ENCODE assay signal across 8 cellular contexts in genomic region chr2:229714736-229715541, GRCh38. TPM values are rescaled to one million over a fixed set of nuclear protein-coding genes. Genes with fewer than 3 reads are reported as not detected.
DNase-seq lines count a peak whose midpoint lies in the region; ATAC-seq and TF ChIP-seq lines count a peak whose summit lies in the region.

No MANE protein-coding gene starts in this region.

- CTCF ChIA-PET in HEK293T (lab: Yijun Ruan, JAX): no interaction called here

- peaks cover 22% of the 10 kb centered on the region for H3K27me3 ChIP-seq in fibroblast of lung (ENCODE audit: control insufficient read depth, insufficient read depth, low read length)

- H3K9me3 ChIP-seq in fibroblast of lung (ENCODE audit: control insufficient read depth, insufficient read depth, low read depth, low read length): no peaks in the 10 kb centered on the region

- H3K36me3 ChIP-seq in fibroblast of lung (ENCODE audit: control insufficient read depth, insufficient read depth, low read length): no peaks in the 10 kb centered on the region

- H3K4me1 ChIP-seq in fibroblast of lung (ENCODE audit: control insufficient read depth, extremely low read depth, insufficient read depth, low read length): no peaks in the 10 kb centered on the region

- H3K79me2 ChIP-seq in fibroblast of lung (ENCODE audit: control insufficient read depth, insufficient read depth, low read length): no peaks in the 10 kb centered on the region

- H3K9me3 Mint-ChIP-seq in activated T-cell treated with anti-CD3 and anti-CD28 coated beads, Interleukin-2, amount 50 U/mL, for 24 hours: peaks cover 2% of the 10 kb centered on the region
- H3K9me3 Mint-ChIP-seq in naive thymus-derived CD8-positive, alpha-beta T cell: peaks cover 0 to 23% (median 5%) of the 10 kb centered on the region in 9 donors
- H3K9me3 Mint-ChIP-seq in type B pancreatic cell: peaks cover 6% of the 10 kb centered on the region

- peak overlapping the region; percentile 93 for H3K4me2 ChIP-seq in fibroblast of lung (ENCODE audit: extremely low read depth, insufficient read depth, low read length)

- no peak overlapping the region for H3K27ac ChIP-seq in fibroblast of lung (ENCODE audit: insufficient read depth, low read length)

- POLR2A ChIA-PET in HEK293T (lab: Yijun Ruan, JAX): no interaction called here
- POLR2A ChIA-PET in naive thymus-derived CD8-positive, alpha-beta T cell (lab: Charles Lee): no interaction called here

- H3K9ac ChIP-seq in fibroblast of lung (ENCODE audit: insufficient read depth, low read length): no peak overlapping the region

- DNase-seq in NCI-H2227 (lab: John Stamatoyannopoulos, UW; ENCODE audit: unreplicated experiment) (peak; percentile 40), NCI-H2227 treated with DMSO at 0.1 percent for 48 hours (lab: John Stamatoyannopoulos, UW) (no peak), HEK293T (ENCODE audit: extremely low spot score) (peak; percentile 55), NCI-H1105 (lab: John Stamatoyannopoulos, UW) (peak; percentile 41), fibroblast of lung (ENCODE audit: low read depth in 2 of 2) (peak; percentile 66 to 72), type B pancreatic cell (ENCODE audit: extremely low spot score, unreplicated experiment) (peak; percentile 77)
- peak; percentile 57 for DNase-seq in activated T-cell treated with anti-CD3 and anti-CD28 coated beads, Interleukin-2, amount 50 U/mL, for 24 hours
- DNase-seq in naive thymus-derived CD8-positive, alpha-beta T cell: peak in 6 of 10 donors; percentile 5 to 19 (median 14)

- H3K27me3 Mint-ChIP-seq in activated T-cell treated with anti-CD3 and anti-CD28 coated beads, Interleukin-2, amount 50 U/mL, for 24 hours: peaks cover 83% of the 10 kb centered on the region
- H3K27me3 Mint-ChIP-seq in naive thymus-derived CD8-positive, alpha-beta T cell: peaks cover 48 to 78% (median 67%) of the 10 kb centered on the region in 5 donors
- H3K27me3 Mint-ChIP-seq in type B pancreatic cell: peaks cover 81% of the 10 kb centered on the region

- peak; percentile 51 to 52 for ATAC-seq in naive thymus-derived CD8-positive, alpha-beta T cell

- H2AFZ ChIP-seq in fibroblast of lung (ENCODE audit: low read length): no peak overlapping the region

- H3K4me3 Mint-ChIP-seq in activated T-cell treated with anti-CD3 and anti-CD28 coated beads, Interleukin-2, amount 50 U/mL, for 24 hours: peak overlapping the region; percentile 53
- peak overlapping the region; percentile 30 to 83 (median 63) for H3K4me3 Mint-ChIP-seq in naive thymus-derived CD8-positive, alpha-beta T cell
- H3K4me3 Mint-ChIP-seq in type B pancreatic cell: peak overlapping the region; percentile 72

- H3K27ac Mint-ChIP-seq in activated T-cell treated with anti-CD3 and anti-CD28 coated beads, Interleukin-2, amount 50 U/mL, for 24 hours: no peak overlapping the region
- H3K27ac Mint-ChIP-seq in naive thymus-derived CD8-positive, alpha-beta T cell: no peak overlapping the region
- no peak overlapping the region for H3K27ac Mint-ChIP-seq in type B pancreatic cell

- H3K4me1 Mint-ChIP-seq in activated T-cell treated with anti-CD3 and anti-CD28 coated beads, Interleukin-2, amount 50 U/mL, for 24 hours (ENCODE audit: low read depth): peaks cover 15% of the 10 kb centered on the region
- H3K4me1 Mint-ChIP-seq in naive thymus-derived CD8-positive, alpha-beta T cell: peaks cover 5 to 15% (median 14%) of the 10 kb centered on the region in 4 donors
- no peaks in the 10 kb centered on the region for H3K4me1 Mint-ChIP-seq in type B pancreatic cell (ENCODE audit: unreplicated experiment)

- H4K20me1 ChIP-seq in fibroblast of lung (ENCODE audit: control insufficient read depth, extremely low read depth, insufficient read depth, low read length): no peaks in the 10 kb centered on the region

- TF ChIP-seq CTCF in fibroblast of lung (conservative IDR thresholded peaks at IDR 0.05 in 1 of 2, IDR thresholded peaks at IDR 0.05 in 1 of 2; ENCODE audit: low read depth in 1 of 2, low read length in 2 of 2) (no peak), type B pancreatic cell (conservative IDR thresholded peaks at IDR 0.05) (peak; percentile 40)

- no peaks in the 10 kb centered on the region for H3K36me3 Mint-ChIP-seq in activated T-cell treated with anti-CD3 and anti-CD28 coated beads, Interleukin-2, amount 50 U/mL, for 24 hours (ENCODE audit: low read depth)
- peaks cover 6 to 13% (median 8%) of the 10 kb centered on the region in 3 donors for H3K36me3 Mint-ChIP-seq in naive thymus-derived CD8-positive, alpha-beta T cell
- H3K36me3 Mint-ChIP-seq in type B pancreatic cell: peaks cover 3% of the 10 kb centered on the region

- peak overlapping the region; percentile 46 to 60 (median 52) for H3K4me3 ChIP-seq in fibroblast of lung (replicated peaks in 1 of 4; ENCODE audit: control extremely low read depth in 1 of 4, insufficient read depth in 1 of 4, low read depth in 3 of 4, low read length in 4 of 4)

TF ChIP-seq in HEK293T, 16 proteins besides CTCF, POLR2A, EP300 and RAD21:
- no peak for TF ChIP-seq TARDBP (IDR thresholded peaks at IDR 0.05)
- TF ChIP-seq NFRKB (IDR thresholded peaks at IDR 0.05): no peak
- no peak for TF ChIP-seq CTBP1 (IDR thresholded peaks at IDR 0.05; ENCODE audit: borderline replicate concordance)
- no peak for TF ChIP-seq L3MBTL2 (conservative IDR thresholded peaks at IDR 0.05)
- no peak for TF ChIP-seq HDGF (IDR thresholded peaks at IDR 0.05; ENCODE audit: borderline replicate concordance)
- no peak for TF ChIP-seq FOXK2 (IDR thresholded peaks at IDR 0.05)
- TF ChIP-seq PKNOX1 (IDR thresholded peaks at IDR 0.05): no peak
- TF ChIP-seq BHLHE40 (IDR thresholded peaks at IDR 0.05; ENCODE audit: borderline replicate concordance): no peak

RNA-seq across cellular contexts. Expression of gene DNER, which starts 0.6 kb away (rescaled TPM):
- total RNA-seq in fibroblast of lung: 0.26 and 0.33 TPM in 2 replicates
- 0.43 and 1.2 TPM in 2 replicates for polyA plus RNA-seq in fibroblast of lung
- polyA plus RNA-seq in fibroblast of lung (2012): 0.29 and 1.2 TPM in 2 replicates
- 1.2 TPM in 1 of 2 replicates, not detected in the other for polyA minus RNA-seq in fibroblast of lung (ENCODE audit: low replicate concordance)
- total RNA-seq in naive thymus-derived CD8-positive, alpha-beta T cell: not detected
- polyA plus RNA-seq in naive thymus-derived CD8-positive, alpha-beta T cell: not detected
- 2.6 and 15.9 TPM in 2 replicates for total RNA-seq in type B pancreatic cell (ENCODE audit: low replicate concordance)
